Comparison of ENCODE assay signal across 25 cellular contexts in genomic region chr13:25394661-25395060, GRCh38. TPM values are rescaled to one million over a fixed set of nuclear protein-coding genes. Genes with fewer than 3 reads are reported as not detected.
"Had no signal": no experiment of that assay in that cellular context is flagged by ENCODE, and none has a peak within 500 bp of the region (broad histone marks: within the 10 kb centered on the region; RNA-seq: fewer than 3 reads in every experiment).

No MANE protein-coding gene starts in this region.

- H3K9me3 Mint-ChIP-seq: natural killer cell; stimulated activated naive CD8-positive, alpha-beta T cell treated with anti-CD3 and anti-CD28 coated beads, Interleukin-15, amount 100 ng/mL, for 72 hours had no signal

- H3K4me3 Mint-ChIP-seq: immature natural killer cell; naive B cell; natural killer cell; stimulated activated memory B cell treated with anti-CD40 and anti-IgM and Interleukin-4, amounts not matched to agents 10 μg/mL and 1 μg/mL and 100 μg/mL, for 72 hours; stimulated activated naive CD8-positive, alpha-beta T cell treated with anti-CD3 and anti-CD28 coated beads, Interleukin-15, amount 100 ng/mL, for 72 hours had no signal

- H3K4me1 ChIP-seq: left lung, lower lobe of right lung, right atrium auricular region, right lobe of liver, tibial nerve, upper lobe of left lung, vagina had no signal

- DNase-seq: immature natural killer cell; kidney; left colon; left lung; lower lobe of right lung; mammary epithelial cell; mesenchymal stem cell; naive B cell; natural killer cell; ovary; right lobe of liver; stimulated activated CD4-positive, alpha-beta T cell treated with anti-CD3 and anti-CD28 coated beads, Interleukin-1b, Interleukin-23, amount 100 ng/mL, for 48 hours; stimulated activated CD4-positive, alpha-beta T cell treated with anti-CD3 and anti-CD28 coated beads, Interleukin-2, amount 100 ng/mL, for 48 hours; stimulated activated CD4-positive, alpha-beta T cell treated with anti-CD3 and anti-CD28 coated beads, Interleukin-4, amount 100 ng/mL, for 4 hours; stimulated activated CD8-positive, alpha-beta memory T cell treated with anti-CD3 and anti-CD28 coated beads, Interleukin-4, amount 100 ng/mL, for 48 hours; stimulated activated naive CD4-positive, alpha-beta T cell treated with Interleukin-2 at 50 U/mL for 16 hours; stimulated activated naive CD8-positive, alpha-beta T cell treated with anti-CD3 and anti-CD28 coated beads, Interleukin-15, amount 100 ng/mL, for 72 hours; substantia nigra; upper lobe of left lung had no signal

- H3K27me3 Mint-ChIP-seq: progenitor cell of endocrine pancreas had no signal

- H3K27ac Mint-ChIP-seq: immature natural killer cell; naive B cell; natural killer cell; stimulated activated memory B cell treated with anti-CD40 and anti-IgM and Interleukin-4, amounts not matched to agents 10 μg/mL and 1 μg/mL and 100 μg/mL, for 72 hours; stimulated activated naive CD8-positive, alpha-beta T cell treated with anti-CD3 and anti-CD28 coated beads, Interleukin-15, amount 100 ng/mL, for 72 hours had no signal

- H3K9me3 ChIP-seq: left lung, lower lobe of right lung, ovary, right lobe of liver, tibial nerve, upper lobe of left lung, vagina had no signal

- H3K27ac ChIP-seq: left lung, lower lobe of right lung, ovary, right atrium auricular region, right lobe of liver, tibial nerve, upper lobe of left lung, vagina had no signal

- H3K36me3 Mint-ChIP-seq: immature natural killer cell; naive B cell; natural killer cell; stimulated activated memory B cell treated with anti-CD40 and anti-IgM and Interleukin-4, amounts not matched to agents 10 μg/mL and 1 μg/mL and 100 μg/mL, for 72 hours had no signal

- H3K4me3 ChIP-seq: left lung, lower lobe of right lung, ovary, right atrium auricular region, right lobe of liver, smooth muscle cell, tibial nerve, upper lobe of left lung, vagina had no signal

- H3K36me3 ChIP-seq: left lung, lower lobe of right lung, ovary, right atrium auricular region, right lobe of liver, tibial nerve, upper lobe of left lung, vagina had no signal

- H3K4me1 Mint-ChIP-seq: immature natural killer cell; naive B cell; natural killer cell; stimulated activated memory B cell treated with anti-CD40 and anti-IgM and Interleukin-4, amounts not matched to agents 10 μg/mL and 1 μg/mL and 100 μg/mL, for 72 hours; stimulated activated naive CD8-positive, alpha-beta T cell treated with anti-CD3 and anti-CD28 coated beads, Interleukin-15, amount 100 ng/mL, for 72 hours had no signal

- ATAC-seq: left colon; left lung; lower lobe of right lung; natural killer cell; right lobe of liver; stimulated activated memory B cell treated with anti-CD40 and anti-IgM and Interleukin-4, amounts not matched to agents 10 μg/mL and 1 μg/mL and 100 μg/mL, for 72 hours; stimulated activated naive CD8-positive, alpha-beta T cell treated with anti-CD3 and anti-CD28 coated beads, Interleukin-15, amount 100 ng/mL, for 72 hours had no signal

RNA-seq across cellular contexts. Expression of gene ATP8A2, which starts 22.9 kb away (rescaled TPM):
- total RNA-seq: right lobe of liver had no signal
